Comparison of ENCODE assay signal across 13 cellular contexts in genomic region chrX:130772313-130773140, GRCh38.
DNase-seq lines count a peak whose midpoint lies in the region; ATAC-seq, FAIRE-seq and TF ChIP-seq lines count a peak whose summit lies in the region.
"Had no signal": no experiment of that assay in that cellular context is flagged by ENCODE, and none has a peak within 500 bp of the region (broad histone marks: within the 10 kb centered on the region; RNA-seq: fewer than 3 reads in every experiment).

No MANE protein-coding gene starts in this region.

- no peak overlapping the region for H3K27ac Mint-ChIP-seq in astrocyte (ENCODE audit: unreplicated experiment)
- H3K27ac Mint-ChIP-seq in endothelial cell (ENCODE audit: unreplicated experiment) = no peak overlapping the region
- H3K27ac Mint-ChIP-seq in effector memory CD8-positive, alpha-beta T cell = no peak overlapping the region

- peaks cover 22% of the 10 kb centered on the region for H3K4me1 Mint-ChIP-seq in astrocyte (ENCODE audit: low read depth, unreplicated experiment)
- H3K4me1 Mint-ChIP-seq in endothelial cell (ENCODE audit: unreplicated experiment) = peaks cover 4% of the 10 kb centered on the region
- peaks cover 0 to 4% of the 10 kb centered on the region in 2 donors for H3K4me1 Mint-ChIP-seq in effector memory CD8-positive, alpha-beta T cell (ENCODE audit: low read depth in 2 of 2)

- H3K4me2 ChIP-seq in astrocyte (ENCODE audit: low read length) = peak overlapping the region; percentile 58

- no peaks in the 10 kb centered on the region for H3K36me3 ChIP-seq in astrocyte (ENCODE audit: insufficient read depth, low read length)
- no peaks in the 10 kb centered on the region for H3K36me3 ChIP-seq in effector memory CD4-positive, alpha-beta T cell (ENCODE audit: control insufficient read depth, insufficient read depth, low read length)
- H3K36me3 ChIP-seq: spleen had no signal

- no peak overlapping the region for H2AFZ ChIP-seq in astrocyte (ENCODE audit: low read depth, low read length)

- no peaks in the 10 kb centered on the region for H3K27me3 Mint-ChIP-seq in astrocyte (ENCODE audit: low read depth, unreplicated experiment)
- H3K27me3 Mint-ChIP-seq in endothelial cell (ENCODE audit: unreplicated experiment) = no peaks in the 10 kb centered on the region
- no peaks in the 10 kb centered on the region for H3K27me3 Mint-ChIP-seq in effector memory CD8-positive, alpha-beta T cell

- H3K27ac ChIP-seq in astrocyte (ENCODE audit: low read depth, low read length) = no peak overlapping the region
- H3K27ac ChIP-seq in effector memory CD4-positive, alpha-beta T cell (ENCODE audit: insufficient read depth, low read length, poor library complexity, severe bottlenecking) = no peak overlapping the region
- H3K27ac ChIP-seq: spleen had no signal

- H4K20me1 ChIP-seq in astrocyte (ENCODE audit: insufficient read depth, low read length) = no peaks in the 10 kb centered on the region

- no peaks in the 10 kb centered on the region for H3K27me3 ChIP-seq in astrocyte (ENCODE audit: insufficient read depth, low read length)
- H3K27me3 ChIP-seq in effector memory CD4-positive, alpha-beta T cell (replicated peaks; ENCODE audit: control insufficient read depth, insufficient read depth, low read length, poor library complexity, severe bottlenecking) = no peaks in the 10 kb centered on the region
- H3K27me3 ChIP-seq: spleen had no signal

- H3K79me2 ChIP-seq in astrocyte (ENCODE audit: insufficient read depth, low read length) = no peaks in the 10 kb centered on the region

- H3K9ac ChIP-seq in astrocyte (ENCODE audit: low read length) = peak overlapping the region; percentile 17

- peak; percentile 81 for FAIRE-seq in astrocyte (lab: Jason Lieb, UNC)
- FAIRE-seq: GM12878 had no signal

- DNase-seq in GM03348 (ENCODE audit: low spot score) (peak; percentile 6), NCI-H187 (lab: John Stamatoyannopoulos, UW) (peak; percentile 63 to 89), astrocyte (ENCODE audit: low read depth) (peak; percentile 71), non-pigmented ciliary epithelial cell (ENCODE audit: low read depth) (peak; percentile 35), endothelial cell (ENCODE audit: low spot score) (no peak)
- DNase-seq in effector memory CD4-positive, alpha-beta T cell = no peak
- no peak for DNase-seq in effector memory CD8-positive, alpha-beta T cell
- DNase-seq: activated CD8-positive, alpha-beta memory T cell treated with anti-CD3 and anti-CD28 coated beads for 24 hours; dermis blood vessel endothelial cell; left cardiac atrium; spleen had no signal

- H3K4me3 Mint-ChIP-seq in astrocyte (ENCODE audit: unreplicated experiment) (no peak overlapping the region), endothelial cell (ENCODE audit: unreplicated experiment) (no peak overlapping the region)
- no peak overlapping the region for H3K4me3 Mint-ChIP-seq in effector memory CD8-positive, alpha-beta T cell

- H3K36me3 Mint-ChIP-seq in astrocyte (ENCODE audit: low read depth, unreplicated experiment) (no peaks in the 10 kb centered on the region), endothelial cell (ENCODE audit: low read depth, unreplicated experiment) (no peaks in the 10 kb centered on the region)
- H3K36me3 Mint-ChIP-seq in effector memory CD8-positive, alpha-beta T cell (ENCODE audit: insufficient read depth) = no peaks in the 10 kb centered on the region

- no peaks in the 10 kb centered on the region for H3K9me3 ChIP-seq in astrocyte (ENCODE audit: insufficient read depth, low read depth, low read length)
- H3K9me3 ChIP-seq in effector memory CD4-positive, alpha-beta T cell (ENCODE audit: control insufficient read depth, low read length) = no peaks in the 10 kb centered on the region
- H3K9me3 ChIP-seq: spleen had no signal

- peaks cover 23% of the 10 kb centered on the region for H3K4me1 ChIP-seq in astrocyte (ENCODE audit: insufficient read depth, low read length)
- no peaks in the 10 kb centered on the region for H3K4me1 ChIP-seq in effector memory CD4-positive, alpha-beta T cell (ENCODE audit: control insufficient read depth, insufficient read depth, low read length, poor library complexity, severe bottlenecking)
- H3K4me1 ChIP-seq: spleen had no signal

- no peak overlapping the region for H3K4me3 ChIP-seq in astrocyte (ENCODE audit: insufficient read depth, low read depth, low read length)
- H3K4me3 ChIP-seq in effector memory CD4-positive, alpha-beta T cell (ENCODE audit: insufficient read depth, low read depth, low read length, poor library complexity, severe bottlenecking) = no peak overlapping the region
- H3K4me3 ChIP-seq: GM12878, spleen had no signal

- H3K9me3 Mint-ChIP-seq in astrocyte (ENCODE audit: unreplicated experiment) = no peaks in the 10 kb centered on the region
- no peaks in the 10 kb centered on the region for H3K9me3 Mint-ChIP-seq in endothelial cell (ENCODE audit: unreplicated experiment)
- no peaks in the 10 kb centered on the region for H3K9me3 Mint-ChIP-seq in effector memory CD8-positive, alpha-beta T cell

- no peak for ATAC-seq in effector memory CD8-positive, alpha-beta T cell (replicated peaks)
- no peak for ATAC-seq in GM21619 (IDR thresholded peaks at IDR 0.05; ENCODE audit: unreplicated experiment)
- ATAC-seq: GM12878, left cardiac atrium had no signal

- TF ChIP-seq CTCF in astrocyte (IDR thresholded peaks at IDR 0.05; ENCODE audit: insufficient read depth, low read depth, low read length) (no peak), endothelial cell (IDR thresholded peaks at IDR 0.05; ENCODE audit: unreplicated experiment) (no peak)

Comparison
In these comparisons a context has a peak if more than half of its experiments do, and no peak if none do; other contexts are left out.
1. DNase-seq: peak in GM03348 (single experiment), NCI-H187 (2 of 2), astrocyte (single experiment) and non-pigmented ciliary epithelial cell (single experiment); none in endothelial cell (single experiment), effector memory CD4-positive, alpha-beta T cell (0 of 3) and effector memory CD8-positive, alpha-beta T cell (0 of 3).